Comparison of ENCODE assay signal across 8 cellular contexts in genomic region chr4:2812985-2813384, GRCh38. TPM values are rescaled to one million over a fixed set of nuclear protein-coding genes. Genes with fewer than 3 reads are reported as not detected.
DNase-seq lines count a peak whose midpoint lies in the region; ATAC-seq and TF ChIP-seq lines count a peak whose summit lies in the region.

No MANE protein-coding gene starts in this region.

- no peaks in the 10 kb centered on the region for H3K9me3 ChIP-seq in MG63
- H3K9me3 ChIP-seq in gastrocnemius medialis = no peaks in the 10 kb centered on the region

- peak overlapping the region; percentile 46 for H3K4me3 ChIP-seq in MG63
- H3K4me3 ChIP-seq in gastrocnemius medialis = peak overlapping the region; percentile 53 to 58 (median 56)

- intact Hi-C loops in gastrocnemius medialis (cut with DNase I; ENCODE audit: low total_unique reads) = loop anchor here (2.0 kb wide), 1 partner anchor 30 kb away; the partner anchor contains the start of gene ADD1
- intact Hi-C loops in posterior vena cava (cut with DNase I) = no loop called here

- no peak for TF ChIP-seq CTCF in gastrocnemius medialis (IDR thresholded peaks at IDR 0.05 in 4 of 5, conservative IDR thresholded peaks at IDR 0.05 in 1 of 5)

- ATAC-seq in GM18502 (IDR thresholded peaks at IDR 0.05; ENCODE audit: poor library complexity, unreplicated experiment) (peak; percentile 13), gastrocnemius medialis (peak; percentile 10 to 24), HG02678 (IDR thresholded peaks at IDR 0.05; ENCODE audit: unreplicated experiment) (no peak)

- TF ChIP-seq POLR2A in gastrocnemius medialis (IDR thresholded peaks at IDR 0.05) = no peak

- peak overlapping the region; percentile 89 to 93 (median 92) for H3K27ac ChIP-seq in gastrocnemius medialis

- H3K27me3 ChIP-seq in MG63 = no peaks in the 10 kb centered on the region
- no peaks in the 10 kb centered on the region for H3K27me3 ChIP-seq in gastrocnemius medialis

- DNase-seq in MG63 (no peak), epidermal melanocyte (ENCODE audit: insufficient read length, low spot score) (peak; percentile 44), gastrocnemius medialis (no peak), posterior vena cava (ENCODE audit: low spot score) (no peak), NCI-H748 (lab: John Stamatoyannopoulos, UW; ENCODE audit: unreplicated experiment) (no peak), NCI-H2227 (lab: John Stamatoyannopoulos, UW; ENCODE audit: unreplicated experiment) (no peak)

- in situ Hi-C loops in gastrocnemius medialis (cut with MboI; ENCODE audit: low sequenced_read_pairs in 4 of 4) = no loop called here

- peaks cover 48 to 49% of the 10 kb centered on the region in 2 donors for H3K4me1 ChIP-seq in gastrocnemius medialis

- H3K36me3 ChIP-seq in MG63 (peaks cover 5% of the 10 kb centered on the region; the same call in 1 of the 2 replicates), gastrocnemius medialis (no peaks in the 10 kb centered on the region)

RNA-seq across cellular contexts. Expression of gene SH3BP2, which starts 20.1 kb away (rescaled TPM):
- total RNA-seq in MG63 (2014; rRNA removed; shearing (Covaris generic); ENCODE audit: low replicate concordance) = 9.0 and 9.6 TPM in 2 replicates
- 10 to 100 TPM in 3 of 4 donors, 1 to 10 TPM in 1; 4.8 to 21.5 (median 12.0) TPM for total RNA-seq in gastrocnemius medialis
- 10 to 100 TPM; 47.8 to 52.4 TPM for total RNA-seq in posterior vena cava

RNA-seq across cellular contexts. Expression of gene ADD1, which starts 30.7 kb away (rescaled TPM):
- 62.5 and 77.3 TPM in 2 replicates for total RNA-seq in MG63 (2014; rRNA removed; shearing (Covaris generic); ENCODE audit: low replicate concordance)
- total RNA-seq in gastrocnemius medialis = 100 to 1,000 TPM; 144 to 255 (median 178) TPM
- total RNA-seq in posterior vena cava = 100 to 1,000 TPM; 297 to 327 TPM

RNA-seq across cellular contexts. Expression of gene TNIP2, which starts 56.8 kb away (rescaled TPM):
- 32.5 and 78.0 TPM in 2 replicates for total RNA-seq in MG63 (2014; rRNA removed; shearing (Covaris generic); ENCODE audit: low replicate concordance)
- 10 to 100 TPM; 36.1 to 81.9 (median 66.5) TPM for total RNA-seq in gastrocnemius medialis
- total RNA-seq in posterior vena cava = 10 to 100 TPM; 25.4 to 29.2 TPM
